Comparison of ENCODE assay signal across 19 cellular contexts in the genomic region with DNA sequence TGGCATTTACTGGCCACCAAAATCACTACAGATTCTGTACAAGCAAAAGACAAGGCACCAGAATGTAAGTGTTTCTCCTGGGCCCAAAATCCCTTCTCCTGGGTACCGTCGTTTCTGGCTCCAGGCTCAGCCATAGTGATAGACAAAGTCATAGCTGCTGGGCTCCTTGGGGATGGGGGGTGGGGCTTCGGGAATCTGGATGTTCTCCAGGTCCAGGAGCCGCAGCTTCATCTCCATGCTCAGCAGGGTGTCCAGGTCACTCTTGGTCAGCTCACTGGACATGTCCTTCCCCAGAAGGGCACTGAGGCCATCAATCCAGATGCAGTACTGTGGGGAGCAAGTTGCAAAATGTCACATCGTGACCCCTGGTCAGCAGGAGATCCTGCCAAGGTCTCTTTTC. TPM values are rescaled to one million over a fixed set of nuclear protein-coding genes. Genes with fewer than 3 reads are reported as not detected.
DNase-seq lines count a peak whose midpoint lies in the region; ATAC-seq and TF ChIP-seq lines count a peak whose summit lies in the region.
"Had no signal": no experiment of that assay in that cellular context is flagged by ENCODE, and none has a peak within 500 bp of the region (broad histone marks: within the 10 kb centered on the region; RNA-seq: fewer than 3 reads in every experiment).

No MANE protein-coding gene starts in this region.

- POLR2A ChIA-PET in activated CD4-positive, alpha-beta T cell treated with anti-CD3 and anti-CD28 coated beads, Interleukin-2, amount 10 ng/mL, durations not matched to agents 7 days and 5 days (lab: Charles Lee): no interaction called here

- no peak overlapping the region for H3K4me3 Mint-ChIP-seq in activated CD4-positive, alpha-beta T cell treated with anti-CD3 and anti-CD28 coated beads, Interleukin-2, amount 10 ng/mL, durations not matched to agents 7 days and 5 days
- H3K4me3 Mint-ChIP-seq in natural killer cell: no peak overlapping the region
- no peak overlapping the region for H3K4me3 Mint-ChIP-seq in natural killer cell treated with Interleukin-12 subunit alpha and Interleukin-12 subunit beta and Interleukin-15 and Interleukin-18, amount 100 ng/mL, for 72 hours
- no peak overlapping the region for H3K4me3 Mint-ChIP-seq in stimulated activated effector memory CD8-positive, alpha-beta T cell treated with anti-CD3 and anti-CD28 coated beads, Interleukin-12 subunit alpha, Interleukin-12 subunit beta, amount 100 ng/mL, for 72 hours

- H3K27ac ChIP-seq in layer of hippocampus (ENCODE audit: low read depth, low read length): peak overlapping the region; percentile 1
- H3K27ac ChIP-seq: 22Rv1 had no signal

- intact Hi-C loops in natural killer cell (cut with micrococcal nuclease): no loop called here

- CTCF ChIA-PET in activated CD4-positive, alpha-beta T cell treated with anti-CD3 and anti-CD28 coated beads, Interleukin-2, amount 10 ng/mL, durations not matched to agents 7 days and 5 days (lab: Charles Lee): interaction anchor here (0.6 to 1.0 kb wide), 2 partner anchors 22 to 273 kb away, joined by 3 to 5 read pairs; no protein-coding TSS in a partner anchor

- H3K36me3 Mint-ChIP-seq in activated CD4-positive, alpha-beta T cell treated with anti-CD3 and anti-CD28 coated beads, Interleukin-2, amount 10 ng/mL, durations not matched to agents 7 days and 5 days (ENCODE audit: low read depth): peaks cover 70% of the 10 kb centered on the region
- H3K36me3 Mint-ChIP-seq in natural killer cell: no peaks in the 10 kb centered on the region
- H3K36me3 Mint-ChIP-seq in natural killer cell treated with Interleukin-12 subunit alpha and Interleukin-12 subunit beta and Interleukin-15 and Interleukin-18, amount 100 ng/mL, for 72 hours: peaks cover 33% of the 10 kb centered on the region
- peaks cover 77% of the 10 kb centered on the region for H3K36me3 Mint-ChIP-seq in stimulated activated effector memory CD8-positive, alpha-beta T cell treated with anti-CD3 and anti-CD28 coated beads, Interleukin-12 subunit alpha, Interleukin-12 subunit beta, amount 100 ng/mL, for 72 hours

- no peaks in the 10 kb centered on the region for H3K27me3 ChIP-seq in layer of hippocampus (ENCODE audit: control insufficient read depth, insufficient read depth, low read length)
- H3K27me3 ChIP-seq: BE2C had no signal

- peaks cover 52% of the 10 kb centered on the region for H3K4me1 Mint-ChIP-seq in activated CD4-positive, alpha-beta T cell treated with anti-CD3 and anti-CD28 coated beads, Interleukin-2, amount 10 ng/mL, durations not matched to agents 7 days and 5 days
- H3K4me1 Mint-ChIP-seq in natural killer cell: peaks cover 22 to 28% of the 10 kb centered on the region in 2 donors
- H3K4me1 Mint-ChIP-seq in natural killer cell treated with Interleukin-12 subunit alpha and Interleukin-12 subunit beta and Interleukin-15 and Interleukin-18, amount 100 ng/mL, for 72 hours (ENCODE audit: low read depth in 2 of 2): peaks cover 27 to 35% of the 10 kb centered on the region in 2 donors
- peaks cover 49% of the 10 kb centered on the region for H3K4me1 Mint-ChIP-seq in stimulated activated effector memory CD8-positive, alpha-beta T cell treated with anti-CD3 and anti-CD28 coated beads, Interleukin-12 subunit alpha, Interleukin-12 subunit beta, amount 100 ng/mL, for 72 hours

- TF ChIP-seq CTCF in natural killer cell (IDR thresholded peaks at IDR 0.05): no peak

- ATAC-seq in natural killer cell: no peak
- no peak for ATAC-seq in natural killer cell treated with Interleukin-12 subunit alpha and Interleukin-12 subunit beta and Interleukin-15 and Interleukin-18, amount 100 ng/mL, for 72 hours
- no peak for ATAC-seq in stimulated activated effector memory CD8-positive, alpha-beta T cell treated with anti-CD3 and anti-CD28 coated beads, Interleukin-12 subunit alpha, Interleukin-12 subunit beta, amount 100 ng/mL, for 72 hours
- no peak for ATAC-seq in GM19463 (IDR thresholded peaks at IDR 0.05; ENCODE audit: unreplicated experiment)

- no peak for DNase-seq in activated CD4-positive, alpha-beta T cell treated with anti-CD3 and anti-CD28 coated beads, Interleukin-2, amount 10 ng/mL, durations not matched to agents 7 days and 5 days
- DNase-seq in activated CD4-positive, alpha-beta T cell treated with anti-CD3 and anti-CD28 coated beads, Interleukin-2, amount 50 U/mL, for 1 hour: no peak
- DNase-seq in natural killer cell: no peak
- no peak for DNase-seq in natural killer cell treated with Interleukin-12 subunit alpha and Interleukin-12 subunit beta and Interleukin-15 and Interleukin-18, amount 100 ng/mL, for 72 hours (ENCODE audit: low spot score)
- no peak for DNase-seq in stimulated activated effector memory CD8-positive, alpha-beta T cell treated with anti-CD3 and anti-CD28 coated beads, Interleukin-12 subunit alpha, Interleukin-12 subunit beta, amount 100 ng/mL, for 72 hours (ENCODE audit: low spot score in 2 of 2)
- DNase-seq in stimulated activated naive CD4-positive, alpha-beta T cell treated with Interleukin-2 at 50 U/mL for 16 hours (lab: John Stamatoyannopoulos, UW): no peak
- DNase-seq: BE2C, DMS79 treated with DMSO at 0.1 percent for 48 hours, NCI-H1105 treated with DMSO at 0.1 percent for 48 hours, NCI-H187, NCI-H2107, NCI-H510A, NCI-H82, OCI-M1, SHP77 had no signal

- H3K27ac Mint-ChIP-seq in activated CD4-positive, alpha-beta T cell treated with anti-CD3 and anti-CD28 coated beads, Interleukin-2, amount 10 ng/mL, durations not matched to agents 7 days and 5 days: peak overlapping the region; percentile 1
- H3K27ac Mint-ChIP-seq in natural killer cell: peak overlapping the region; percentile 70 to 92
- H3K27ac Mint-ChIP-seq in natural killer cell treated with Interleukin-12 subunit alpha and Interleukin-12 subunit beta and Interleukin-15 and Interleukin-18, amount 100 ng/mL, for 72 hours: peak overlapping the region in 1 of 2 donors; percentile 38
- H3K27ac Mint-ChIP-seq in stimulated activated effector memory CD8-positive, alpha-beta T cell treated with anti-CD3 and anti-CD28 coated beads, Interleukin-12 subunit alpha, Interleukin-12 subunit beta, amount 100 ng/mL, for 72 hours: peak overlapping the region; percentile 26

- no peaks in the 10 kb centered on the region for H3K27me3 Mint-ChIP-seq in activated CD4-positive, alpha-beta T cell treated with anti-CD3 and anti-CD28 coated beads, Interleukin-2, amount 10 ng/mL, durations not matched to agents 7 days and 5 days
- no peaks in the 10 kb centered on the region for H3K27me3 Mint-ChIP-seq in natural killer cell (ENCODE audit: low read depth in 2 of 2)
- no peaks in the 10 kb centered on the region for H3K27me3 Mint-ChIP-seq in natural killer cell treated with Interleukin-12 subunit alpha and Interleukin-12 subunit beta and Interleukin-15 and Interleukin-18, amount 100 ng/mL, for 72 hours

- no peaks in the 10 kb centered on the region for H3K9me3 Mint-ChIP-seq in activated CD4-positive, alpha-beta T cell treated with anti-CD3 and anti-CD28 coated beads, Interleukin-2, amount 10 ng/mL, durations not matched to agents 7 days and 5 days
- no peaks in the 10 kb centered on the region for H3K9me3 Mint-ChIP-seq in natural killer cell
- no peaks in the 10 kb centered on the region for H3K9me3 Mint-ChIP-seq in natural killer cell treated with Interleukin-12 subunit alpha and Interleukin-12 subunit beta and Interleukin-15 and Interleukin-18, amount 100 ng/mL, for 72 hours
- no peaks in the 10 kb centered on the region for H3K9me3 Mint-ChIP-seq in stimulated activated effector memory CD8-positive, alpha-beta T cell treated with anti-CD3 and anti-CD28 coated beads, Interleukin-12 subunit alpha, Interleukin-12 subunit beta, amount 100 ng/mL, for 72 hours

RNA-seq across cellular contexts. Expression of gene ELMO2, which starts 39.2 kb away (rescaled TPM):
- total RNA-seq in activated CD4-positive, alpha-beta T cell treated with anti-CD3 and anti-CD28 coated beads, Interleukin-2, amount 10 ng/mL, durations not matched to agents 7 days and 5 days: 10 to 100 TPM; 71.3 to 75.2 TPM
- 100 to 1,000 TPM; 108 to 156 (median 142) TPM for total RNA-seq in natural killer cell
- total RNA-seq in natural killer cell treated with Interleukin-12 subunit alpha and Interleukin-12 subunit beta and Interleukin-15 and Interleukin-18, amount 100 ng/mL, for 72 hours: 100 to 1,000 TPM in 1 of 2 donors, 10 to 100 TPM in 1; 92.3 to 100 TPM

RNA-seq across cellular contexts. Expression of gene CDH22, which starts 58.9 kb away (rescaled TPM):
- total RNA-seq in activated CD4-positive, alpha-beta T cell treated with anti-CD3 and anti-CD28 coated beads, Interleukin-2, amount 10 ng/mL, durations not matched to agents 7 days and 5 days: not detected
- not detected for total RNA-seq in natural killer cell
- total RNA-seq in natural killer cell treated with Interleukin-12 subunit alpha and Interleukin-12 subunit beta and Interleukin-15 and Interleukin-18, amount 100 ng/mL, for 72 hours: not detected
- total RNA-seq: RPMI7951 had no signal
